10 cellular contexts compared by ENCODE assay signal in genomic region chr4:124936427-124936826, GRCh38.
DNase-seq lines count a peak whose midpoint lies in the region; ATAC-seq and TF ChIP-seq lines count a peak whose summit lies in the region.
"Had no signal": no experiment of that assay in that cellular context is flagged by ENCODE, and none has a peak within 500 bp of the region (broad histone marks: within the 10 kb centered on the region; RNA-seq: fewer than 3 reads in every experiment).

No MANE protein-coding gene starts in this region.

- DNase-seq in AG10803 (ENCODE audit: low read depth) (peak; percentile 66), NCI-H2029 (lab: John Stamatoyannopoulos, UW) (peak; percentile 88), cerebellar cortex (ENCODE audit: low spot score) (peak; percentile 16), lung microvascular endothelial cell (ENCODE audit: low read depth in 2 of 2) (peak; percentile 5 to 30), HAP-1 (ENCODE audit: low spot score in 2 of 2) (no peak)
- no peak for DNase-seq in stimulated activated CD4-positive, alpha-beta T cell treated with anti-CD3 and anti-CD28 coated beads, Interleukin-1b, Interleukin-23, amount 100 ng/mL, for 48 hours
- DNase-seq: activated CD4-positive, alpha-beta T cell treated with anti-CD3 and anti-CD28 coated beads, Interleukin-2, amount 10 ng/mL, durations not matched to agents 7 days and 5 days; activated naive CD8-positive, alpha-beta T cell treated with anti-CD3 and anti-CD28 coated beads, Interleukin-2, amount 50 U/mL, for 24 hours had no signal

- no peaks in the 10 kb centered on the region for H3K9me3 ChIP-seq in HAP-1

- H3K4me3 ChIP-seq in AG10803 (ENCODE audit: low read length) (no peak overlapping the region), HAP-1 (no peak overlapping the region)

- no peak for TF ChIP-seq CTCF in AG10803 (conservative IDR thresholded peaks at IDR 0.05; ENCODE audit: low read length)

- H3K36me3 ChIP-seq in HAP-1 (replicated peaks) = no peaks in the 10 kb centered on the region

- in situ Hi-C loops in HAP-1 (cut with MboI; ENCODE audit: low sequenced_read_pairs) = no loop called here

- H3K4me1 ChIP-seq in HAP-1 = peaks cover 2% of the 10 kb centered on the region

- H3K27me3 ChIP-seq in HAP-1 (ENCODE audit: low read depth) = no peaks in the 10 kb centered on the region

- no peak for ATAC-seq in HG02970 (IDR thresholded peaks at IDR 0.05; ENCODE audit: low FRiP score, unreplicated experiment)
- no peak for ATAC-seq in HG03342 (IDR thresholded peaks at IDR 0.05; ENCODE audit: unreplicated experiment)
- ATAC-seq: activated naive CD8-positive, alpha-beta T cell treated with anti-CD3 and anti-CD28 coated beads, Interleukin-2, amount 50 U/mL, for 24 hours had no signal

Comparison
In these comparisons a context has a peak if more than half of its experiments do, and no peak if none do; other contexts are left out.
1. DNase-seq: peak in AG10803 (single experiment), NCI-H2029 (single experiment), cerebellar cortex (single experiment) and lung microvascular endothelial cell (2 of 2); none in HAP-1 (0 of 2) and stimulated activated CD4-positive, alpha-beta T cell treated with anti-CD3 and anti-CD28 coated beads, Interleukin-1b, Interleukin-23, amount 100 ng/mL, for 48 hours (single experiment).